In genomic region chr4:146023334-146023967, GRCh38 we compare ENCODE assay signal across 12 cellular contexts.
DNase-seq lines count a peak whose midpoint lies in the region; ATAC-seq, FAIRE-seq and TF ChIP-seq lines count a peak whose summit lies in the region.
"Had no signal": no experiment of that assay in that cellular context is flagged by ENCODE, and none has a peak within 500 bp of the region (broad histone marks: within the 10 kb centered on the region; RNA-seq: fewer than 3 reads in every experiment).

No MANE protein-coding gene starts in this region.

- no peak for DNase-seq in GM12892 (ENCODE audit: insufficient read length)
- DNase-seq in SKM-1 (lab: John Stamatoyannopoulos, UW; ENCODE audit: unreplicated experiment) = no peak
- no peak for DNase-seq in SW480 (ENCODE audit: low spot score)
- no peak for DNase-seq in NCI-H1105 (lab: John Stamatoyannopoulos, UW)
- no peak for DNase-seq in NK-92 (lab: John Stamatoyannopoulos, UW; ENCODE audit: unreplicated experiment)
- DNase-seq: caudate nucleus had no signal

- peak; percentile 99 for FAIRE-seq in GM12892 (lab: Jason Lieb, UNC)
- FAIRE-seq: G401.6, keratinocyte had no signal

- no peak for TF ChIP-seq POLR2A in GM12892 (IDR thresholded peaks at IDR 0.05; ENCODE audit: low read depth, low read length)

- ATAC-seq in GM19438 (IDR thresholded peaks at IDR 0.05; ENCODE audit: low read depth, unreplicated experiment) (peak; percentile 99), HG02840 (IDR thresholded peaks at IDR 0.05; ENCODE audit: low FRiP score, unreplicated experiment) (peak; percentile 97), HG03469 (IDR thresholded peaks at IDR 0.05; ENCODE audit: unreplicated experiment) (peak; percentile 95)
- ATAC-seq: Panc1 had no signal
